ENCODE assay signal across 35 cellular contexts in the genomic region with DNA sequence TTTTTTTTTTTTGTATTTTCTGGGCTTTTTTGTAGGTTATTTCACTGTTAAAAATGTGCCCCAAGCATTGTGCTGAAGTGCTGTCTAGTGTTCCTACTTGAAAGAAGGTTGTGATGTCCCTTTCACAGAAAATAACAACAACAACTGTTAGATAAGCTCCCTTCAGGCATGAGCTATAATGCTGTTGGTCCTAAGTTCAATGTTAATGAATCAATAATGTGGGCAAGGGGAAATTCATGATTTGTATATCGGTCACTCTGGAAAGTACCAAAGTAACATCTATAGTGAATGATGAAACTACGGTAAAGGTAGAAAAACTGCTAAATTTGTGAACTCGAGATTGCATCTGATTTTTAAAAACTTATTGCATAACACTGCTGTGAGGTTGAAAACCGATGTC.
"Had no signal": no experiment of that assay in that cellular context is flagged by ENCODE, and none has a peak within 500 bp of the region (broad histone marks: within the 10 kb centered on the region; RNA-seq: fewer than 3 reads in every experiment).

No MANE protein-coding gene starts in this region.

- H3K4me1 ChIP-seq: adrenal gland, body of pancreas, breast epithelium had no signal

- H3K27me3 Mint-ChIP-seq: activated B cell treated with CpG ODN at 0.5 μM for 24 hours; activated CD4-positive, alpha-beta memory T cell treated with anti-CD3 and anti-CD28 coated beads for 36 hours; activated CD4-positive, alpha-beta T cell treated with anti-CD3 and anti-CD28 coated beads, Interleukin-2, amount 10 ng/mL, durations not matched to agents 24 days and 14 days; activated CD8-positive, alpha-beta T cell treated with anti-CD3 and anti-CD28 coated beads for 36 hours; activated naive CD8-positive, alpha-beta T cell treated with anti-CD3 and anti-CD28 coated beads for 36 hours; activated T-helper 17 cell treated with anti-CD3 and anti-CD28 coated beads, Interleukin-2, amount 50 U/mL, for 72 hours; T-helper 17 cell had no signal

- H3K36me3 Mint-ChIP-seq: activated CD4-positive, alpha-beta memory T cell treated with anti-CD3 and anti-CD28 coated beads for 36 hours; activated naive CD4-positive, alpha-beta T cell treated with anti-CD3 and anti-CD28 coated beads, Interleukin-2, amount 50 U/mL, for 72 hours; activated naive CD8-positive, alpha-beta T cell treated with anti-CD3 and anti-CD28 coated beads for 36 hours had no signal

- H3K9me3 Mint-ChIP-seq: activated B cell treated with CpG ODN at 0.5 μM for 24 hours; activated CD4-positive, alpha-beta T cell treated with anti-CD3 and anti-CD28 coated beads, Interleukin-2, amount 10 ng/mL, durations not matched to agents 24 days and 14 days; activated naive CD8-positive, alpha-beta T cell treated with anti-CD3 and anti-CD28 coated beads for 36 hours; activated T-helper 1 cell treated with anti-CD3 and anti-CD28 coated beads, Interleukin-12 subunit alpha, Interleukin-12 subunit beta, Interleukin-2, Interleukin-4 antibody, amounts not matched to agents 30 ng/mL and 10 ng/mL and 1 ng/mL, durations not matched to agents 14 hours and 24 hours and 36 hours had no signal

- H3K4me3 Mint-ChIP-seq: activated B cell treated with CpG ODN at 0.5 μM for 24 hours; activated CD4-positive, alpha-beta memory T cell treated with anti-CD3 and anti-CD28 coated beads for 36 hours; activated CD4-positive, alpha-beta T cell treated with anti-CD3 and anti-CD28 coated beads, Interleukin-2, amount 10 ng/mL, durations not matched to agents 24 days and 14 days; activated CD8-positive, alpha-beta T cell treated with anti-CD3 and anti-CD28 coated beads for 36 hours; activated naive CD4-positive, alpha-beta T cell treated with anti-CD3 and anti-CD28 coated beads for 36 hours; activated naive CD8-positive, alpha-beta T cell treated with anti-CD3 and anti-CD28 coated beads for 36 hours; activated T-cell treated with anti-CD3 and anti-CD28 coated beads, Interleukin-2, amount 50 U/mL, for 4 hours; activated T-cell treated with anti-CD3 and anti-CD28 coated beads, Interleukin-2, amount 50 U/mL, for 72 hours; activated T-helper 1 cell treated with anti-CD3 and anti-CD28 coated beads, Interleukin-12 subunit alpha, Interleukin-12 subunit beta, Interleukin-2, Interleukin-4 antibody, amounts not matched to agents 30 ng/mL and 10 ng/mL and 1 ng/mL, durations not matched to agents 14 hours and 24 hours and 36 hours; activated T-helper 17 cell treated with anti-CD3 and anti-CD28 coated beads, Interleukin-2, amount 50 U/mL, for 72 hours; T-helper 17 cell had no signal

- H3K4me3 ChIP-seq: adrenal gland, body of pancreas, breast epithelium had no signal

- DNase-seq: activated B cell treated with CpG ODN at 0.5 μM for 24 hours; activated CD4-positive, alpha-beta memory T cell treated with anti-CD3 and anti-CD28 coated beads for 36 hours; activated CD4-positive, alpha-beta T cell treated with anti-CD3 and anti-CD28 coated beads for 4 hours; activated CD4-positive, alpha-beta T cell treated with anti-CD3 and anti-CD28 coated beads, Interleukin-2, amount 10 ng/mL, durations not matched to agents 24 days and 14 days; activated CD4-positive, alpha-beta T cell treated with anti-CD3 and anti-CD28 coated beads, Interleukin-2, amount 50 U/mL, for 1 hour; activated CD4-positive, alpha-beta T cell treated with anti-CD3 and anti-CD28 coated beads, Interleukin-2, amount 50 U/mL, for 4 hours; activated CD4-positive, CD25-positive, alpha-beta regulatory T cell treated with anti-CD3 and anti-CD28 coated beads, Interleukin-2, amount 50 U/mL, for 72 hours; activated CD8-positive, alpha-beta memory T cell treated with anti-CD3 and anti-CD28 coated beads, Interleukin-2, amount 50 U/mL, for 4 hours; activated CD8-positive, alpha-beta T cell treated with anti-CD3 and anti-CD28 coated beads for 36 hours; activated effector memory CD4-positive, alpha-beta T cell treated with anti-CD3 and anti-CD28 coated beads, Interleukin-2, amount 50 U/mL, for 16 hours; activated gamma-delta T cell treated with Interleukin-2 at 50 U/mL for 16 hours; activated naive CD4-positive, alpha-beta T cell; activated naive CD4-positive, alpha-beta T cell treated with anti-CD3 and anti-CD28 coated beads for 36 hours; activated naive CD4-positive, alpha-beta T cell treated with anti-CD3 and anti-CD28 coated beads, Interleukin-2, amount 50 U/mL, for 16 hours; activated naive CD8-positive, alpha-beta T cell treated with anti-CD3 and anti-CD28 coated beads for 36 hours; activated T-cell treated with anti-CD3 and anti-CD28 coated beads for 4 hours; activated T-cell treated with anti-CD3 and anti-CD28 coated beads, Interleukin-2, amount 50 U/mL, for 1 hour; activated T-cell treated with anti-CD3 and anti-CD28 coated beads, Interleukin-2, amount 50 U/mL, for 4 hours; activated T-cell treated with anti-CD3 and anti-CD28 coated beads, Interleukin-2, amount 50 U/mL, for 72 hours; adrenal gland; amniotic stem cell; aorta; body of pancreas; brain microvascular endothelial cell; central memory CD4-positive, alpha-beta T cell; T-helper 17 cell; T-helper 9 cell had no signal

- H3K4me1 Mint-ChIP-seq: activated B cell treated with CpG ODN at 0.5 μM for 24 hours; activated CD4-positive, alpha-beta T cell treated with anti-CD3 and anti-CD28 coated beads, Interleukin-2, amount 10 ng/mL, durations not matched to agents 24 days and 14 days; activated naive CD8-positive, alpha-beta T cell treated with anti-CD3 and anti-CD28 coated beads for 36 hours; activated T-helper 17 cell treated with anti-CD3 and anti-CD28 coated beads, Interleukin-2, amount 50 U/mL, for 72 hours; T-helper 17 cell had no signal

- H3K9me3 ChIP-seq: adrenal gland, body of pancreas had no signal

- H3K27me3 ChIP-seq: adrenal gland, body of pancreas, brain microvascular endothelial cell, breast epithelium had no signal

- H3K27ac Mint-ChIP-seq: activated B cell treated with CpG ODN at 0.5 μM for 24 hours; activated CD4-positive, alpha-beta memory T cell treated with anti-CD3 and anti-CD28 coated beads for 36 hours; activated CD4-positive, alpha-beta T cell treated with anti-CD3 and anti-CD28 coated beads, Interleukin-2, amount 10 ng/mL, durations not matched to agents 24 days and 14 days; activated CD8-positive, alpha-beta T cell treated with anti-CD3 and anti-CD28 coated beads for 36 hours; activated naive CD4-positive, alpha-beta T cell treated with anti-CD3 and anti-CD28 coated beads for 36 hours; activated naive CD4-positive, alpha-beta T cell treated with anti-CD3 and anti-CD28 coated beads, Interleukin-2, amount 50 U/mL, for 72 hours; activated naive CD8-positive, alpha-beta T cell treated with anti-CD3 and anti-CD28 coated beads for 36 hours; activated T-cell treated with anti-CD3 and anti-CD28 coated beads, Interleukin-2, amount 50 U/mL, for 72 hours; activated T-helper 1 cell treated with anti-CD3 and anti-CD28 coated beads, Interleukin-12 subunit alpha, Interleukin-12 subunit beta, Interleukin-2, Interleukin-4 antibody, amounts not matched to agents 30 ng/mL and 10 ng/mL and 1 ng/mL, durations not matched to agents 14 hours and 24 hours and 36 hours; activated T-helper 17 cell treated with anti-CD3 and anti-CD28 coated beads, Interleukin-2, amount 50 U/mL, for 72 hours; T-helper 17 cell had no signal

- H3K27ac ChIP-seq: adrenal gland, body of pancreas, brain microvascular endothelial cell, breast epithelium, VCaP had no signal

- FAIRE-seq: astrocyte, colon, TTC549 had no signal

- ATAC-seq: activated CD8-positive, alpha-beta T cell treated with anti-CD3 and anti-CD28 coated beads for 36 hours; activated naive CD4-positive, alpha-beta T cell treated with anti-CD3 and anti-CD28 coated beads, Interleukin-2, amount 50 U/mL, for 72 hours; activated T-cell treated with anti-CD3 and anti-CD28 coated beads, Interleukin-2, amount 50 U/mL, for 4 hours; activated T-cell treated with anti-CD3 and anti-CD28 coated beads, Interleukin-2, amount 50 U/mL, for 72 hours; activated T-helper 17 cell treated with anti-CD3 and anti-CD28 coated beads, Interleukin-2, amount 50 U/mL, for 72 hours; body of pancreas; T-helper 17 cell had no signal

- H3K36me3 ChIP-seq: adrenal gland, brain microvascular endothelial cell, breast epithelium had no signal
